8 cellular contexts compared by ENCODE assay signal in the genomic region with DNA sequence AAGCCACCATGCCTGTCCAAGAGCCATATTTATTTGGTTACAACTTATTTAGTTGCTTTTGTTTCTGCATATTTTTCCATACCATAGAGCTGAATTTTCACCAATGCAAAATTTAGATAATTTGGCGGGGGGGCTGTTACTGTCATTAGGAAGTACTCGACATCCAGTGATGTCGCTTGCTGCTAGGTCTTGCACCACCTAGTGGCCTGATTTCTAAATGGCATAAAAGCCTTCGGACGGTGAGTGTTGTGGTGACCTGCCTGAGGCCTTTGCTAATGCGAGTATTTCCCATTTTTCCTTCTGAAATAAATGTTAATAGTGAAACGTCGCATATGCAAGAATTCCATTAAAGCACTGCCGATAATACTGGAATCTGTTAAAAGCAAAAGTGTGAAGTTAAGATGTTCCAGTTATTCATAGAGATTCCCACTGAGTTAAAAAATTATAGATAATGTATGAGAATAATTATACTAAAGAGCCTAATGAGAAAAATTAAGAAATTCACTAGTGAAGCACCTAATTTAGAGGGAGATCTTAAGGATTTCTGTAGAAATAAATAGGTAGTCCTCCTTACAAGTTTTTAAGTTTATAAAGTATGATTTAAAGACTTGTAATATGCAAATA.
A peak's percentile ranks its signal among the peaks of the same experiment; 100 is the strongest.
DNase-seq lines count a peak whose midpoint lies in the region; ATAC-seq and TF ChIP-seq lines count a peak whose summit lies in the region.

No MANE protein-coding gene starts in this region.

- H2AFZ ChIP-seq in OCI-LY3 (ENCODE audit: low read depth, low read length): no peak overlapping the region

- no peak overlapping the region for H3K27ac ChIP-seq in OCI-LY3 (ENCODE audit: low read length)

- ATAC-seq in GM18498 (IDR thresholded peaks at IDR 0.05; ENCODE audit: unreplicated experiment): peak; percentile 72
- peak; percentile 78 for ATAC-seq in HG03442 (IDR thresholded peaks at IDR 0.05; ENCODE audit: unreplicated experiment)
- ATAC-seq in activated T-helper 17 cell treated with anti-CD3 and anti-CD28 coated beads, Interleukin-2, amount 50 U/mL, for 72 hours (replicated peaks): peak; percentile 67

- no peak overlapping the region for H3K9ac ChIP-seq in OCI-LY3 (ENCODE audit: low read length)

- H3K4me2 ChIP-seq in OCI-LY3 (ENCODE audit: low read length): no peak overlapping the region

- no peak overlapping the region for H3K4me3 ChIP-seq in OCI-LY3 (ENCODE audit: low read length)
- H3K4me3 ChIP-seq in retinal pigment epithelial cell (ENCODE audit: low read length): no peak overlapping the region

- H3K9me3 Mint-ChIP-seq in activated T-helper 17 cell treated with anti-CD3 and anti-CD28 coated beads, Interleukin-2, amount 50 U/mL, for 72 hours: no peaks in the 10 kb centered on the region

- no peaks in the 10 kb centered on the region for H3K9me3 ChIP-seq in OCI-LY3 (ENCODE audit: insufficient read depth, low read length)

- DNase-seq in AG08395 (ENCODE audit: low spot score): peak; percentile 68
- peak; percentile 57 for DNase-seq in germinal center (ENCODE audit: low spot score)
- no peak for DNase-seq in retinal pigment epithelial cell (ENCODE audit: low read depth)
- no peak for DNase-seq in cerebellar nuclear complex (lab: John Stamatoyannopoulos, UW)

- no peaks in the 10 kb centered on the region for H3K27me3 Mint-ChIP-seq in activated T-helper 17 cell treated with anti-CD3 and anti-CD28 coated beads, Interleukin-2, amount 50 U/mL, for 72 hours

- H3K27me3 ChIP-seq in OCI-LY3 (ENCODE audit: low read depth, low read length): no peaks in the 10 kb centered on the region

- H3K36me3 Mint-ChIP-seq in activated T-helper 17 cell treated with anti-CD3 and anti-CD28 coated beads, Interleukin-2, amount 50 U/mL, for 72 hours (ENCODE audit: low read depth): peaks cover 65% of the 10 kb centered on the region

- no peaks in the 10 kb centered on the region for H4K20me1 ChIP-seq in OCI-LY3 (ENCODE audit: insufficient read depth, low read length)

- no peaks in the 10 kb centered on the region for H3K4me1 Mint-ChIP-seq in activated T-helper 17 cell treated with anti-CD3 and anti-CD28 coated beads, Interleukin-2, amount 50 U/mL, for 72 hours

- TF ChIP-seq CTCF in OCI-LY3 (IDR thresholded peaks at IDR 0.05; ENCODE audit: low read depth, low read length) (peak; percentile 75), retinal pigment epithelial cell (conservative IDR thresholded peaks at IDR 0.05; ENCODE audit: low read depth, low read length) (peak; percentile 84)

- H3K36me3 ChIP-seq in OCI-LY3 (replicated peaks; ENCODE audit: low read depth, low read length): peaks cover 47% of the 10 kb centered on the region

- H3K4me1 ChIP-seq in OCI-LY3 (ENCODE audit: low read length): no peaks in the 10 kb centered on the region

- no peaks in the 10 kb centered on the region for H3K79me2 ChIP-seq in OCI-LY3 (ENCODE audit: low read length)

- no peak overlapping the region for H3K4me3 Mint-ChIP-seq in activated T-helper 17 cell treated with anti-CD3 and anti-CD28 coated beads, Interleukin-2, amount 50 U/mL, for 72 hours

- no peak overlapping the region for H3K27ac Mint-ChIP-seq in activated T-helper 17 cell treated with anti-CD3 and anti-CD28 coated beads, Interleukin-2, amount 50 U/mL, for 72 hours

Comparison
In these comparisons a context has a peak if more than half of its experiments do, and no peak if none do; other contexts are left out.
1. DNase-seq: peak in AG08395 (single experiment) and germinal center (single experiment); none in retinal pigment epithelial cell (single experiment) and cerebellar nuclear complex (0 of 2).
2. Peak in every context shown above with its lines, with median percentiles within 50 percentile points of each other: ATAC-seq.